In genomic region chr17:4475001-4475400, GRCh38 we compare ENCODE assay signal across 20 cellular contexts. TPM values are rescaled to one million over a fixed set of nuclear protein-coding genes. Genes with fewer than 3 reads are reported as not detected.
"Had no signal": no experiment of that assay in that cellular context is flagged by ENCODE, and none has a peak within 500 bp of the region (broad histone marks: within the 10 kb centered on the region; RNA-seq: fewer than 3 reads in every experiment).

No MANE protein-coding gene starts in this region.

- H3K36me3 ChIP-seq: ascending aorta, esophagus squamous epithelium, heart right ventricle, left lung, uterus had no signal

- ATAC-seq: activated T-cell treated with anti-CD3 and anti-CD28 coated beads, Interleukin-2, amount 50 U/mL, for 72 hours; left lung; sciatic nerve had no signal

- H3K4me3 ChIP-seq: ascending aorta, esophagus squamous epithelium, heart right ventricle, left lung, testis, uterus had no signal

- H3K9me3 ChIP-seq: ascending aorta, esophagus squamous epithelium, heart right ventricle, left lung, neutrophil, testis, uterus had no signal

- H3K27ac ChIP-seq: ascending aorta, left lung, neutrophil, testis, uterus had no signal

- H3K4me1 ChIP-seq: ascending aorta, testis, uterus had no signal

- DNase-seq: activated CD4-positive, alpha-beta memory T cell treated with anti-CD3 and anti-CD28 coated beads for 36 hours; activated CD4-positive, alpha-beta T cell treated with anti-CD3 and anti-CD28 coated beads for 1 hour; activated CD8-positive, alpha-beta memory T cell treated with anti-CD3 and anti-CD28 coated beads, Interleukin-2, amount 50 U/mL, for 4 hours; activated gamma-delta T cell treated with Interleukin-2 at 50 U/mL for 16 hours; activated T-cell treated with anti-CD3 and anti-CD28 coated beads, Interleukin-2, amount 50 U/mL, for 72 hours; esophagus squamous epithelium; foreskin fibroblast; heart right ventricle; left lung; stimulated activated CD4-positive, alpha-beta T cell treated with anti-CD3 and anti-CD28 coated beads, Interleukin-12 subunit alpha, Interleukin-12 subunit beta, amount 100 ng/mL, for 4 hours; stimulated activated CD4-positive, alpha-beta T cell treated with anti-CD3 and anti-CD28 coated beads, Interleukin-2, amount 100 ng/mL, for 48 hours; T-helper 9 cell; testis; uterus had no signal

- H3K27me3 ChIP-seq: ascending aorta, heart right ventricle, left lung, neutrophil, testis, uterus had no signal

- FAIRE-seq: colon, islet of Langerhans had no signal

RNA-seq across cellular contexts. Expression of gene SPNS3, which starts 41.3 kb away (rescaled TPM):
- total RNA-seq: ascending aorta, mesenteric fat pad had no signal
